ENCODE assay signal across 23 cellular contexts in genomic region chrY:7007911-7008310, GRCh38.
DNase-seq lines count a peak whose midpoint lies in the region; ATAC-seq lines count a peak whose summit lies in the region.
"Had no signal": no experiment of that assay in that cellular context is flagged by ENCODE, and none has a peak within 500 bp of the region (broad histone marks: within the 10 kb centered on the region; RNA-seq: fewer than 3 reads in every experiment).

No MANE protein-coding gene starts in this region.

- peak; percentile 4 for DNase-seq in Caki2 (ENCODE audit: low read depth)
- DNase-seq in HT1080 (ENCODE audit: low read depth) = peak; percentile 11
- no peak for DNase-seq in epithelial cell of prostate (ENCODE audit: low read depth, low spot score)
- DNase-seq in GOT3 (lab: John Stamatoyannopoulos, UW) = no peak
- DNase-seq in HuH-7 (ENCODE audit: low spot score) = no peak
- no peak for DNase-seq in retina
- DNase-seq in mesenchymal stem cell = no peak
- DNase-seq: 8988T; ACHN; AML-193; BE2C; Calu3; CD4-positive, alpha-beta T cell; CD8-positive, alpha-beta memory T cell; DMS53; DMS79 treated with DMSO at 0.1 percent for 48 hours; GF-D8; H7; HCEC 1CT had no signal

- no peak overlapping the region for H2BK120ac ChIP-seq in mesenchymal stem cell (ENCODE audit: low read depth, low read length)

- no peaks in the 10 kb centered on the region for H3K36me3 ChIP-seq in mesenchymal stem cell (ENCODE audit: control insufficient read depth in 1 of 2, insufficient read depth in 2 of 2, low read depth in 1 of 2, low read length in 2 of 2)
- H3K36me3 ChIP-seq: BE2C; BLaER1 treated with 17β-estradiol and CSF1 and Interleukin-3, amounts not matched to agents 10 nM and 100 nM had no signal

- H3K27ac Mint-ChIP-seq in activated T-helper 17 cell treated with anti-CD3 and anti-CD28 coated beads, Interleukin-2, amount 50 U/mL, for 72 hours = no peak overlapping the region
- H3K27ac Mint-ChIP-seq: CD14-positive monocyte; CD4-positive, alpha-beta T cell; CD8-positive, alpha-beta memory T cell had no signal

- ATAC-seq in activated T-helper 17 cell treated with anti-CD3 and anti-CD28 coated beads, Interleukin-2, amount 50 U/mL, for 72 hours (replicated peaks) = peak; percentile 26
- ATAC-seq: A549 had no signal

- in situ Hi-C loops in Caki2 (cut with HindIII; ENCODE audit: low pct_unique_long_range_greater_than_20kb, low sequenced_read_pairs) = no loop called here

- no peaks in the 10 kb centered on the region for H3K36me3 Mint-ChIP-seq in activated T-helper 17 cell treated with anti-CD3 and anti-CD28 coated beads, Interleukin-2, amount 50 U/mL, for 72 hours (ENCODE audit: low read depth)
- H3K36me3 Mint-ChIP-seq: CD14-positive monocyte; CD8-positive, alpha-beta memory T cell had no signal

- H3K4me1 ChIP-seq in mesenchymal stem cell (ENCODE audit: control insufficient read depth, insufficient read depth, low read depth, low read length) = no peaks in the 10 kb centered on the region
- H3K4me1 ChIP-seq: A549; BE2C; BLaER1 treated with 17β-estradiol and CSF1 and Interleukin-3, amounts not matched to agents 10 nM and 100 nM had no signal

- no peak overlapping the region for H2AFZ ChIP-seq in mesenchymal stem cell (ENCODE audit: low read depth, low read length)

- no peak overlapping the region for H3K4me2 ChIP-seq in mesenchymal stem cell (ENCODE audit: low read length, poor library complexity, severe bottlenecking)
- H3K4me2 ChIP-seq: A549; BLaER1 treated with 17β-estradiol and CSF1 and Interleukin-3, amounts not matched to agents 10 nM and 100 nM had no signal

- no peak overlapping the region for H2AK5ac ChIP-seq in mesenchymal stem cell (ENCODE audit: low read length, severe bottlenecking)

- H2BK5ac ChIP-seq in mesenchymal stem cell (ENCODE audit: low read depth, low read length, poor library complexity, severe bottlenecking) = no peak overlapping the region

- H3K9ac ChIP-seq in mesenchymal stem cell (ENCODE audit: low read length) = no peak overlapping the region
- H3K9ac ChIP-seq: BLaER1 treated with 17β-estradiol and CSF1 and Interleukin-3, amounts not matched to agents 10 nM and 100 nM had no signal

- no peak overlapping the region for H4K8ac ChIP-seq in mesenchymal stem cell (ENCODE audit: low read length)

- no peak overlapping the region for H3K4me3 Mint-ChIP-seq in activated T-helper 17 cell treated with anti-CD3 and anti-CD28 coated beads, Interleukin-2, amount 50 U/mL, for 72 hours
- H3K4me3 Mint-ChIP-seq: CD14-positive monocyte; CD4-positive, alpha-beta T cell; CD8-positive, alpha-beta memory T cell had no signal

- no peak overlapping the region for H3K4ac ChIP-seq in mesenchymal stem cell (ENCODE audit: low read depth in 1 of 2, low read length in 2 of 2)

- H3K9me3 Mint-ChIP-seq in activated T-helper 17 cell treated with anti-CD3 and anti-CD28 coated beads, Interleukin-2, amount 50 U/mL, for 72 hours = no peaks in the 10 kb centered on the region
- H3K9me3 Mint-ChIP-seq: CD14-positive monocyte; CD4-positive, alpha-beta T cell; CD8-positive, alpha-beta memory T cell had no signal

- no peaks in the 10 kb centered on the region for H3K27me3 Mint-ChIP-seq in activated T-helper 17 cell treated with anti-CD3 and anti-CD28 coated beads, Interleukin-2, amount 50 U/mL, for 72 hours
- H3K27me3 Mint-ChIP-seq: CD4-positive, alpha-beta T cell; CD8-positive, alpha-beta memory T cell had no signal

- no peak overlapping the region for H3K14ac ChIP-seq in mesenchymal stem cell (ENCODE audit: low read length in 2 of 2)

- H2BK12ac ChIP-seq in mesenchymal stem cell (ENCODE audit: low read length in 2 of 2) = no peak overlapping the region

- H2BK15ac ChIP-seq in mesenchymal stem cell (ENCODE audit: low read depth, poor library complexity, severe bottlenecking) = no peak overlapping the region

- H3K27ac ChIP-seq in epithelial cell of prostate (peak overlapping the region; percentile 72), mesenchymal stem cell (ENCODE audit: low read length, poor library complexity, severe bottlenecking) (no peak overlapping the region)
- H3K27ac ChIP-seq: A549; BLaER1 treated with 17β-estradiol and CSF1 and Interleukin-3, amounts not matched to agents 10 nM and 100 nM had no signal

- H3K9me3 ChIP-seq in mesenchymal stem cell (ENCODE audit: control insufficient read depth, low read length) = no peaks in the 10 kb centered on the region
- H3K9me3 ChIP-seq: A549; BE2C; BLaER1 treated with 17β-estradiol and CSF1 and Interleukin-3, amounts not matched to agents 10 nM and 100 nM had no signal

- no peaks in the 10 kb centered on the region for H3K27me3 ChIP-seq in mesenchymal stem cell (ENCODE audit: control insufficient read depth in 1 of 2, insufficient read depth in 1 of 2, low read length in 2 of 2)
- H3K27me3 ChIP-seq: BE2C; BLaER1 treated with 17β-estradiol and CSF1 and Interleukin-3, amounts not matched to agents 10 nM and 100 nM had no signal

- no peak overlapping the region for H3K4me3 ChIP-seq in mesenchymal stem cell (ENCODE audit: insufficient read depth in 1 of 2, low read depth in 1 of 2, low read length in 2 of 2)
- H3K4me3 ChIP-seq: A549; BLaER1 treated with 17β-estradiol and CSF1 and Interleukin-3, amounts not matched to agents 10 nM and 100 nM had no signal

- no peaks in the 10 kb centered on the region for H3K79me1 ChIP-seq in mesenchymal stem cell (replicated peaks; ENCODE audit: low read length, poor library complexity, severe bottlenecking)

- H4K91ac ChIP-seq in mesenchymal stem cell (ENCODE audit: low read length) = no peak overlapping the region

- H3K18ac ChIP-seq in mesenchymal stem cell (ENCODE audit: low read depth in 1 of 2, low read length in 2 of 2) = no peak overlapping the region

- no peak overlapping the region for H3K23ac ChIP-seq in mesenchymal stem cell (ENCODE audit: low read length in 2 of 2)

- no peaks in the 10 kb centered on the region for H3K4me1 Mint-ChIP-seq in activated T-helper 17 cell treated with anti-CD3 and anti-CD28 coated beads, Interleukin-2, amount 50 U/mL, for 72 hours
- H3K4me1 Mint-ChIP-seq: CD14-positive monocyte; CD8-positive, alpha-beta memory T cell had no signal

- WGBS in mesenchymal stem cell = 59% methylated on average over 1 of the region's 1 CpG

Comparison
In these comparisons a context has a peak if more than half of its experiments do, and no peak if none do; other contexts are left out.
1. DNase-seq: peak in Caki2 (single experiment) and HT1080 (single experiment); none in epithelial cell of prostate (single experiment), GOT3 (single experiment), HuH-7 (single experiment), retina (single experiment) and mesenchymal stem cell (single experiment).